In genomic region chr4:6439120-6439757, GRCh38 we compare ENCODE assay signal across 30 cellular contexts. TPM values are rescaled to one million over a fixed set of nuclear protein-coding genes. Genes with fewer than 3 reads are reported as not detected.
"Had no signal": no experiment of that assay in that cellular context is flagged by ENCODE, and none has a peak within 500 bp of the region (broad histone marks: within the 10 kb centered on the region; RNA-seq: fewer than 3 reads in every experiment).

No MANE protein-coding gene starts in this region.

- H3K4me3 ChIP-seq: breast epithelium, MG63, SK-N-MC had no signal

- H3K36me3 ChIP-seq: breast epithelium, MG63 had no signal

- H3K27me3 ChIP-seq: MG63 had no signal

- FAIRE-seq: TTC549 had no signal

- H3K9me3 ChIP-seq: MG63 had no signal

- H3K27ac ChIP-seq: breast epithelium, SK-N-MC had no signal

- H3K4me1 ChIP-seq: breast epithelium had no signal

- H3K4me3 Mint-ChIP-seq: activated B cell treated with CpG ODN at 0.5 μM for 24 hours; activated CD4-positive, alpha-beta memory T cell treated with anti-CD3 and anti-CD28 coated beads for 36 hours; activated CD4-positive, alpha-beta T cell treated with anti-CD3 and anti-CD28 coated beads, Interleukin-2, amount 10 ng/mL, durations not matched to agents 7 days and 5 days; activated naive CD8-positive, alpha-beta T cell treated with anti-CD3 and anti-CD28 coated beads, Interleukin-2, amount 50 U/mL, for 24 hours; activated T-cell treated with anti-CD3 and anti-CD28 coated beads, Interleukin-2, amount 50 U/mL, for 4 hours; T-cell had no signal

- ATAC-seq: activated naive CD4-positive, alpha-beta T cell treated with anti-CD3 and anti-CD28 coated beads, Interleukin-2, amount 50 U/mL, for 72 hours; activated naive CD8-positive, alpha-beta T cell treated with anti-CD3 and anti-CD28 coated beads, Interleukin-2, amount 50 U/mL, for 24 hours; activated T-cell treated with anti-CD3 and anti-CD28 coated beads, Interleukin-2, amount 50 U/mL, for 4 hours; Panc1; Right ventricle myocardium inferior; T-cell had no signal

- DNase-seq: activated B cell treated with CpG ODN at 0.5 μM for 24 hours; activated CD4-positive, alpha-beta memory T cell treated with anti-CD3 and anti-CD28 coated beads for 36 hours; activated CD4-positive, alpha-beta T cell treated with anti-CD3 and anti-CD28 coated beads for 1 hour; activated CD4-positive, alpha-beta T cell treated with anti-CD3 and anti-CD28 coated beads, Interleukin-2, amount 10 ng/mL, durations not matched to agents 7 days and 5 days; activated CD8-positive, alpha-beta memory T cell treated with anti-CD3 and anti-CD28 coated beads for 24 hours; activated effector memory CD4-positive, alpha-beta T cell treated with anti-CD3 and anti-CD28 coated beads, Interleukin-2, amount 50 U/mL, for 16 hours; activated naive CD4-positive, alpha-beta T cell treated with Interleukin-2 at 50 U/mL for 16 hours; activated naive CD8-positive, alpha-beta T cell treated with anti-CD3 and anti-CD28 coated beads, Interleukin-2, amount 50 U/mL, for 24 hours; activated T-cell treated with anti-CD3 and anti-CD28 coated beads, Interleukin-2, amount 50 U/mL, for 4 hours; amygdala; MG63; MV-4-11; NCI-H1105; NCI-H1436; NCI-H187; NCI-H2081; NCI-H510A treated with DMSO at 0.1 percent for 48 hours; NCI-H69; NK-92 treated with Interleukin-12 subunit alpha and Interleukin-12 subunit beta, amount 100 ng/mL, for 24 hours; OCI-M1; RPMI8226; T-cell; T-helper 2 cell; T1000 had no signal

- H3K27ac Mint-ChIP-seq: activated B cell treated with CpG ODN at 0.5 μM for 24 hours; activated CD4-positive, alpha-beta memory T cell treated with anti-CD3 and anti-CD28 coated beads for 36 hours; activated CD4-positive, alpha-beta T cell treated with anti-CD3 and anti-CD28 coated beads, Interleukin-2, amount 10 ng/mL, durations not matched to agents 7 days and 5 days; activated naive CD4-positive, alpha-beta T cell treated with anti-CD3 and anti-CD28 coated beads, Interleukin-2, amount 50 U/mL, for 72 hours; activated naive CD8-positive, alpha-beta T cell treated with anti-CD3 and anti-CD28 coated beads, Interleukin-2, amount 50 U/mL, for 24 hours had no signal

- H3K4me1 Mint-ChIP-seq: activated B cell treated with CpG ODN at 0.5 μM for 24 hours; activated naive CD8-positive, alpha-beta T cell treated with anti-CD3 and anti-CD28 coated beads, Interleukin-2, amount 50 U/mL, for 24 hours had no signal

- H3K27me3 Mint-ChIP-seq: activated CD4-positive, alpha-beta T cell treated with anti-CD3 and anti-CD28 coated beads, Interleukin-2, amount 10 ng/mL, durations not matched to agents 7 days and 5 days had no signal

- H3K36me3 Mint-ChIP-seq: T-cell had no signal

RNA-seq across cellular contexts. Expression of gene PPP2R2C, which starts 33.2 kb away (rescaled TPM):
- total RNA-seq: activated B cell treated with CpG ODN at 0.5 μM for 24 hours; activated CD4-positive, alpha-beta memory T cell treated with anti-CD3 and anti-CD28 coated beads for 36 hours; activated CD4-positive, alpha-beta T cell treated with anti-CD3 and anti-CD28 coated beads, Interleukin-2, amount 10 ng/mL, durations not matched to agents 7 days and 5 days; activated naive CD4-positive, alpha-beta T cell treated with anti-CD3 and anti-CD28 coated beads, Interleukin-2, amount 50 U/mL, for 72 hours; activated T-cell treated with anti-CD3 and anti-CD28 coated beads, Interleukin-2, amount 50 U/mL, for 4 hours had no signal
